Comparison of ENCODE assay signal across 22 cellular contexts in the genomic region with DNA sequence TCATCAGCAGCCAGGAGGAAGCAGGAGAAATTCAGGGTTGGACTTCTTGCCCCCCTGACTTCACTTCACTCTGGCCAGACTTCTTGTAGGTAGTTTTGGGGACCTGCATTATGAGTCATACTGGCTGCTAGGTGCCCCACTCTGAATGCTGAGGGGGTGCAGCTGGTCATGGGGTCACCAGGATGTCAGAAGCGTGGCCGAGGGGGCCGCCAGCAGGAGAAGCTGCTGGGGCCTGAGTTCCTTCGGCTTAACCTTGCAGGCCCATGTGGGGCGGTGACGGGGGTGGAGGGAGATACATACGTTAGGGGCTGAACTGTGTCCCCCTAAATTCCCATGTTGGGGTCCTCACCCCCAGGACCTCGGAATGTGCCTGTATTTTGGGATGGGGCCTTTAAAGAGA. TPM values are rescaled to one million over a fixed set of nuclear protein-coding genes. Genes with fewer than 3 reads are reported as not detected.
DNase-seq lines count a peak whose midpoint lies in the region; ATAC-seq, FAIRE-seq and TF ChIP-seq lines count a peak whose summit lies in the region.
"Had no signal": no experiment of that assay in that cellular context is flagged by ENCODE, and none has a peak within 500 bp of the region (broad histone marks: within the 10 kb centered on the region; RNA-seq: fewer than 3 reads in every experiment).

No MANE protein-coding gene starts in this region.

- no peaks in the 10 kb centered on the region for H3K27me3 ChIP-seq in right cardiac atrium (ENCODE audit: control insufficient read depth, insufficient read depth)
- peaks cover 51 to 100% (median 99%) of the 10 kb centered on the region in 7 donors for H3K27me3 ChIP-seq in heart right ventricle
- H3K27me3 ChIP-seq in neuronal stem cell (ENCODE audit: control insufficient read depth in 3 of 3, insufficient read depth in 3 of 3, low read depth in 1 of 3, low read length in 3 of 3), result peaks cover 13 to 99% (median 43%) of the 10 kb centered on the region in 3 experiments
- H3K27me3 ChIP-seq in HAP-1 (ENCODE audit: low read depth), result peaks cover 50% of the 10 kb centered on the region

- no peak overlapping the region for H3K14ac ChIP-seq in neuronal stem cell (ENCODE audit: low read length)

- no peak overlapping the region for H4K8ac ChIP-seq in neuronal stem cell (ENCODE audit: low read depth, low read length)

- in situ Hi-C loops in HAP-1 (cut with MboI; ENCODE audit: low sequenced_read_pairs), result no loop called here

- no peak overlapping the region for H2BK5ac ChIP-seq in neuronal stem cell (ENCODE audit: low read length)

- WGBS in right cardiac atrium, result 87% methylated on average over 8 of the region's 8 CpGs
- 88% methylated on average over 8 of the region's 8 CpGs for WGBS in heart right ventricle, 2 donors
- WGBS in neuronal stem cell (ENCODE audit: extremely low coverage in 2 of 2, insufficient read length in 2 of 2, insufficient replicate concordance in 1 of 2), 2 donors, result no CpG with 5 or more reads among the region's 8 CpGs

- H3K36me3 ChIP-seq in heart right ventricle (no peaks in the 10 kb centered on the region), kidney (ENCODE audit: control insufficient read depth in 1 of 2, insufficient read depth in 2 of 2, low read length in 2 of 2) (no peaks in the 10 kb centered on the region), neuronal stem cell (replicated peaks in 1 of 2; ENCODE audit: control insufficient read depth in 2 of 2, insufficient read depth in 2 of 2, low read length in 2 of 2) (no peaks in the 10 kb centered on the region), HAP-1 (replicated peaks) (no peaks in the 10 kb centered on the region)

- no peak overlapping the region for H2AFZ ChIP-seq in neuronal stem cell (ENCODE audit: low read length)
- H2AFZ ChIP-seq: GM23338 had no signal

- FAIRE-seq in kidney (lab: Jason Lieb, UNC), result no peak
- FAIRE-seq: GM12891, GM18507 had no signal

- ATAC-seq in right cardiac atrium (no peak), heart right ventricle (no peak)
- ATAC-seq: GM23338 had no signal

- no peak overlapping the region for H4K91ac ChIP-seq in neuronal stem cell (ENCODE audit: low read depth, low read length, poor library complexity)

- no peak for TF ChIP-seq CTCF in heart right ventricle (IDR thresholded peaks at IDR 0.05)
- TF ChIP-seq CTCF in kidney (IDR thresholded peaks at IDR 0.05; ENCODE audit: borderline replicate concordance, extremely low read depth, insufficient read depth), result no peak

- DNase-seq in right cardiac atrium (peak in 2 of 3 donors; percentile 6 to 21), heart right ventricle (no peak), kidney (peak; percentile 68), neuronal stem cell (ENCODE audit: low spot score) (no peak), germinal center (ENCODE audit: low spot score) (no peak), HAP-1 (ENCODE audit: low spot score in 2 of 2) (no peak)
- DNase-seq: C1 segment of cervical spinal cord, Calu3, COR-L47, DMS53, DMS79 treated with DMSO at 0.1 percent for 48 hours, GF-D8, H9, HFFc6 had no signal

- no peak overlapping the region for H3K23ac ChIP-seq in neuronal stem cell (ENCODE audit: low read depth, low read length, poor library complexity)

- H2BK120ac ChIP-seq in neuronal stem cell (ENCODE audit: low read depth, low read length), result no peak overlapping the region

- no peaks in the 10 kb centered on the region for H3K4me1 ChIP-seq in right cardiac atrium (ENCODE audit: control insufficient read depth, insufficient read depth, low read length)
- peaks cover 8 to 29% (median 21%) of the 10 kb centered on the region in 9 donors for H3K4me1 ChIP-seq in heart right ventricle
- H3K4me1 ChIP-seq in kidney (ENCODE audit: control insufficient read depth in 1 of 2, insufficient read depth in 1 of 2, low read depth in 1 of 2, low read length in 2 of 2), result no peaks in the 10 kb centered on the region
- peaks cover 7 to 20% of the 10 kb centered on the region in 2 donors for H3K4me1 ChIP-seq in neuronal stem cell (ENCODE audit: control insufficient read depth in 2 of 2, insufficient read depth in 1 of 2, low read depth in 1 of 2, low read length in 2 of 2)
- no peaks in the 10 kb centered on the region for H3K4me1 ChIP-seq in HAP-1

- H3K9me3 ChIP-seq in right cardiac atrium (ENCODE audit: control insufficient read depth, low read length) (no peaks in the 10 kb centered on the region), heart right ventricle (no peaks in the 10 kb centered on the region), kidney (ENCODE audit: control insufficient read depth in 1 of 2, low read length in 2 of 2) (no peaks in the 10 kb centered on the region), neuronal stem cell (replicated peaks in 1 of 2; ENCODE audit: control insufficient read depth in 2 of 2, insufficient read depth in 1 of 2, low read depth in 1 of 2, low read length in 2 of 2) (no peaks in the 10 kb centered on the region), HAP-1 (no peaks in the 10 kb centered on the region)

- no peak overlapping the region for H3K4ac ChIP-seq in neuronal stem cell (ENCODE audit: low read length)

- H3K4me3 ChIP-seq in right cardiac atrium (ENCODE audit: low read length) (no peak overlapping the region), heart right ventricle (no peak overlapping the region), kidney (ENCODE audit: low read length in 2 of 2) (no peak overlapping the region), neuronal stem cell (ENCODE audit: low read length in 2 of 2) (no peak overlapping the region), HAP-1 (no peak overlapping the region)
- H3K4me3 ChIP-seq: GM23338 had no signal

- H3K27ac ChIP-seq in right cardiac atrium (ENCODE audit: low read length), result no peak overlapping the region
- no peak overlapping the region for H3K27ac ChIP-seq in heart right ventricle
- no peak overlapping the region for H3K27ac ChIP-seq in kidney (ENCODE audit: low read depth in 2 of 2, low read length in 2 of 2)
- no peak overlapping the region for H3K27ac ChIP-seq in neuronal stem cell (replicated peaks; ENCODE audit: low read length)

- H2AK5ac ChIP-seq in neuronal stem cell (ENCODE audit: low read depth, low read length), result peak overlapping the region; percentile 82

- intact Hi-C loops in right cardiac atrium (cut with DNase I), result no loop called here
- intact Hi-C loops in heart right ventricle (cut with DNase I), result no loop called here
- intact Hi-C loops in kidney (cut with DNase I), result no loop called here

- peak overlapping the region; percentile 82 for H2BK15ac ChIP-seq in neuronal stem cell (ENCODE audit: low read length)

- no peak overlapping the region for H3K4me2 ChIP-seq in neuronal stem cell (ENCODE audit: insufficient read depth, low read length, poor library complexity, severe bottlenecking)
- H3K4me2 ChIP-seq: GM23338 had no signal

- H3K79me1 ChIP-seq in neuronal stem cell (ENCODE audit: low read depth, low read length), result no peaks in the 10 kb centered on the region

- H3K9ac ChIP-seq in kidney (ENCODE audit: low read length in 2 of 2), result no peak overlapping the region
- H3K9ac ChIP-seq in neuronal stem cell (ENCODE audit: low read depth, low read length, poor library complexity), result no peak overlapping the region

- H2BK12ac ChIP-seq in neuronal stem cell (ENCODE audit: low read length), result no peak overlapping the region

- peak overlapping the region; percentile 42 for H3K18ac ChIP-seq in neuronal stem cell (ENCODE audit: low read length)

RNA-seq across cellular contexts. Expression of gene UNCX, which starts 18.2 kb away (rescaled TPM):
- total RNA-seq in right cardiac atrium (not detected), heart right ventricle (not detected), kidney (2.0 TPM)
- polyA plus RNA-seq in right cardiac atrium (not detected), heart right ventricle (not detected), kidney (ENCODE audit: insufficient read depth, low read depth, low replicate concordance) (1.4 TPM)
- 0.01 TPM for polyA plus RNA-seq in neuronal stem cell (2013, experiment 1 of 2)
- 0.01 TPM for polyA plus RNA-seq in neuronal stem cell (2013, experiment 2 of 2)
- total RNA-seq: A172; Calu3; CD4-positive, alpha-beta memory T cell; Daoy; GM23338; H4; H9; HFFc6 had no signal
- polyA plus RNA-seq: BJ; CD4-positive, alpha-beta memory T cell; GM23338 had no signal

Comparison
In these comparisons a context has a peak if more than half of its experiments do, and no peak if none do; other contexts are left out.
1. DNase-seq: peak in right cardiac atrium (2 of 3) and kidney (single experiment); none in heart right ventricle (0 of 2), neuronal stem cell (single experiment), germinal center (single experiment) and HAP-1 (0 of 2).